Comparison of ENCODE assay signal across 20 cellular contexts in genomic region chr2:174491947-174492346, GRCh38. TPM values are rescaled to one million over a fixed set of nuclear protein-coding genes. Genes with fewer than 3 reads are reported as not detected.
DNase-seq lines count a peak whose midpoint lies in the region; ATAC-seq lines count a peak whose summit lies in the region.
"Had no signal": no experiment of that assay in that cellular context is flagged by ENCODE, and none has a peak within 500 bp of the region (broad histone marks: within the 10 kb centered on the region; RNA-seq: fewer than 3 reads in every experiment).

No MANE protein-coding gene starts in this region.

- peaks cover 84% of the 10 kb centered on the region for H3K4me1 Mint-ChIP-seq in activated naive CD8-positive, alpha-beta T cell (ENCODE audit: low read depth)
- H3K4me1 Mint-ChIP-seq in activated naive CD8-positive, alpha-beta T cell treated with anti-CD3 and anti-CD28 coated beads, Interleukin-2, amount 50 U/mL, for 24 hours = peaks cover 86% of the 10 kb centered on the region
- H3K4me1 Mint-ChIP-seq in T-cell = peaks cover 88 to 89% (median 89%) of the 10 kb centered on the region in 3 donors

- no peak for DNase-seq in activated naive CD8-positive, alpha-beta T cell treated with anti-CD3 and anti-CD28 coated beads, Interleukin-2, amount 50 U/mL, for 24 hours
- DNase-seq in T-cell = no peak
- no peak for DNase-seq in effector memory CD4-positive, alpha-beta T cell
- DNase-seq in HCEC 1CT = no peak
- DNase-seq in NCI-H146 (lab: John Stamatoyannopoulos, UW) = no peak
- DNase-seq: activated CD8-positive, alpha-beta memory T cell treated with anti-CD3 and anti-CD28 coated beads, Interleukin-2, amount 50 U/mL, for 48 hours; Caco-2; GOT3; heart left ventricle; left lung; MM.1S; NCI-H1694; sigmoid colon; T1000; thyroid gland had no signal

- H3K27me3 Mint-ChIP-seq in activated naive CD8-positive, alpha-beta T cell = no peaks in the 10 kb centered on the region
- no peaks in the 10 kb centered on the region for H3K27me3 Mint-ChIP-seq in activated naive CD8-positive, alpha-beta T cell treated with anti-CD3 and anti-CD28 coated beads, Interleukin-2, amount 50 U/mL, for 24 hours
- no peaks in the 10 kb centered on the region for H3K27me3 Mint-ChIP-seq in T-cell

- no peak overlapping the region for H3K4me3 ChIP-seq in effector memory CD4-positive, alpha-beta T cell (ENCODE audit: insufficient read depth, low read depth, low read length, poor library complexity, severe bottlenecking)
- H3K4me3 ChIP-seq: heart left ventricle, left lung, neural progenitor cell, sigmoid colon, thyroid gland had no signal

- no peak for ATAC-seq in activated naive CD8-positive, alpha-beta T cell treated with anti-CD3 and anti-CD28 coated beads, Interleukin-2, amount 50 U/mL, for 24 hours
- ATAC-seq in T-cell (replicated peaks in 1 of 4) (no peak), GM21723 (IDR thresholded peaks at IDR 0.05; ENCODE audit: unreplicated experiment) (no peak)
- ATAC-seq: heart left ventricle, left lung had no signal

- peak overlapping the region; percentile 97 for H3K27ac Mint-ChIP-seq in activated naive CD8-positive, alpha-beta T cell
- no peak overlapping the region for H3K27ac Mint-ChIP-seq in activated naive CD8-positive, alpha-beta T cell treated with anti-CD3 and anti-CD28 coated beads, Interleukin-2, amount 50 U/mL, for 24 hours
- H3K27ac Mint-ChIP-seq in T-cell = peak overlapping the region; percentile 99
- H3K27ac Mint-ChIP-seq: brain, mesothelial cell of epicardium, neural progenitor cell had no signal

- H3K36me3 ChIP-seq in effector memory CD4-positive, alpha-beta T cell (ENCODE audit: control insufficient read depth, insufficient read depth, low read length) = no peaks in the 10 kb centered on the region
- H3K36me3 ChIP-seq: heart left ventricle, left lung, neural progenitor cell, sigmoid colon, thyroid gland had no signal

- CTCF ChIA-PET in T-cell (lab: Charles Lee) = interaction anchor here in 1 of 2 donors (0.6 to 1.3 kb wide), 2 partner anchors 82 to 406 kb away, joined by 3 read pairs; no protein-coding TSS in a partner anchor

- no peak overlapping the region for H3K4me3 Mint-ChIP-seq in activated naive CD8-positive, alpha-beta T cell
- H3K4me3 Mint-ChIP-seq in activated naive CD8-positive, alpha-beta T cell treated with anti-CD3 and anti-CD28 coated beads, Interleukin-2, amount 50 U/mL, for 24 hours = no peak overlapping the region
- H3K4me3 Mint-ChIP-seq in T-cell = peak overlapping the region; percentile 17 to 80 (median 60)
- H3K4me3 Mint-ChIP-seq: brain, mesothelial cell of epicardium, neural progenitor cell had no signal

- no peaks in the 10 kb centered on the region for H3K9me3 ChIP-seq in effector memory CD4-positive, alpha-beta T cell (ENCODE audit: control insufficient read depth, low read length)
- H3K9me3 ChIP-seq: heart left ventricle, left lung, sigmoid colon, thyroid gland had no signal

- no peaks in the 10 kb centered on the region for H3K9me3 Mint-ChIP-seq in activated naive CD8-positive, alpha-beta T cell (ENCODE audit: low read depth)
- H3K9me3 Mint-ChIP-seq in activated naive CD8-positive, alpha-beta T cell treated with anti-CD3 and anti-CD28 coated beads, Interleukin-2, amount 50 U/mL, for 24 hours = peaks cover 3% of the 10 kb centered on the region
- no peaks in the 10 kb centered on the region for H3K9me3 Mint-ChIP-seq in T-cell

- no peaks in the 10 kb centered on the region for H3K36me3 Mint-ChIP-seq in activated naive CD8-positive, alpha-beta T cell
- H3K36me3 Mint-ChIP-seq in activated naive CD8-positive, alpha-beta T cell treated with anti-CD3 and anti-CD28 coated beads, Interleukin-2, amount 50 U/mL, for 24 hours (ENCODE audit: low read depth) = no peaks in the 10 kb centered on the region
- H3K36me3 Mint-ChIP-seq in T-cell = no peaks in the 10 kb centered on the region
- H3K36me3 Mint-ChIP-seq: brain, mesothelial cell of epicardium had no signal

- POLR2A ChIA-PET in T-cell (lab: Charles Lee) = interaction anchor here in 1 of 2 donors (0.6 kb wide), 1 partner anchor 98 kb away, joined by 3 read pairs; no protein-coding TSS in a partner anchor

- no peaks in the 10 kb centered on the region for H3K27me3 ChIP-seq in effector memory CD4-positive, alpha-beta T cell (replicated peaks; ENCODE audit: control insufficient read depth, insufficient read depth, low read length, poor library complexity, severe bottlenecking)
- H3K27me3 ChIP-seq: heart left ventricle, left lung, sigmoid colon, thyroid gland had no signal

- peaks cover 46% of the 10 kb centered on the region for H3K4me1 ChIP-seq in effector memory CD4-positive, alpha-beta T cell (ENCODE audit: control insufficient read depth, insufficient read depth, low read length, poor library complexity, severe bottlenecking)
- H3K4me1 ChIP-seq: sigmoid colon had no signal

- H3K27ac ChIP-seq in effector memory CD4-positive, alpha-beta T cell (ENCODE audit: insufficient read depth, low read length, poor library complexity, severe bottlenecking) = peak overlapping the region; percentile 71
- H3K27ac ChIP-seq: neural progenitor cell had no signal

RNA-seq across cellular contexts. Expression of gene GPR155, which starts 5.1 kb away (rescaled TPM):
- 10 to 100 TPM; 12.4 to 25.2 (median 17.8) TPM for total RNA-seq in T-cell

Comparison
In these comparisons a context has a peak if more than half of its experiments do, and no peak if none do; other contexts are left out.
1. H3K4me3 Mint-ChIP-seq: peak in T-cell (3 of 3); none in activated naive CD8-positive, alpha-beta T cell (single experiment) and activated naive CD8-positive, alpha-beta T cell treated with anti-CD3 and anti-CD28 coated beads, Interleukin-2, amount 50 U/mL, for 24 hours (single experiment).